ENCODE assay signal across 29 cellular contexts in genomic region chr6:52195886-52196285, GRCh38. TPM values are rescaled to one million over a fixed set of nuclear protein-coding genes. Genes with fewer than 3 reads are reported as not detected.
DNase-seq lines count a peak whose midpoint lies in the region; ATAC-seq, FAIRE-seq and TF ChIP-seq lines count a peak whose summit lies in the region.
"Had no signal": no experiment of that assay in that cellular context is flagged by ENCODE, and none has a peak within 500 bp of the region (broad histone marks: within the 10 kb centered on the region; RNA-seq: fewer than 3 reads in every experiment).

No MANE protein-coding gene starts in this region.

- no peaks in the 10 kb centered on the region for H3K36me3 ChIP-seq in K562 (ENCODE audit: control insufficient read depth, insufficient read depth, low read length)
- H3K36me3 ChIP-seq: BE2C, BLaER1 had no signal

- WGBS in A549 (ENCODE audit: missing lambda C conversion rate), result 4% methylated on average over 2 of the region's 2 CpGs
- WGBS in K562 (ENCODE audit: insufficient coverage, low coverage, missing lambda C conversion rate), result 0% methylated on average over 2 of the region's 2 CpGs

- H3K9me3 Mint-ChIP-seq in activated naive CD4-positive, alpha-beta T cell treated with anti-CD3 and anti-CD28 coated beads, Interleukin-2, amount 10 ng/mL, durations not matched to agents 7 days and 5 days, result peaks cover 11% of the 10 kb centered on the region

- TF ChIP-seq CTCF in A549 (IDR thresholded peaks at IDR 0.05) (no peak), K562 (IDR thresholded peaks at IDR 0.05 in 2 of 3, conservative IDR thresholded peaks at IDR 0.05 in 1 of 3; ENCODE audit: insufficient read depth in 2 of 3, low read depth in 1 of 3, low read length in 3 of 3) (no peak)

- no peak overlapping the region for H3K4me3 ChIP-seq in A549
- H3K4me3 ChIP-seq in K562, result no peak overlapping the region
- H3K4me3 ChIP-seq: BLaER1, GM12878 had no signal

- intact Hi-C loops in K562 (cut with micrococcal nuclease), result no loop called here

- H3K79me2 ChIP-seq in K562 (ENCODE audit: control insufficient read depth, insufficient read depth, low read length), result no peaks in the 10 kb centered on the region

- CTCF ChIA-PET in A549 (lab: Yijun Ruan, JAX), result no interaction called here
- CTCF ChIA-PET in K562 (lab: Yijun Ruan, JAX; ENCODE audit: low intra/inter-chr PET ratio), result no interaction called here
- CTCF ChIA-PET in activated naive CD4-positive, alpha-beta T cell treated with anti-CD3 and anti-CD28 coated beads, Interleukin-2, amount 10 ng/mL, durations not matched to agents 7 days and 5 days (lab: Charles Lee), result no interaction called here

- no peak overlapping the region for H3K4me3 Mint-ChIP-seq in activated naive CD4-positive, alpha-beta T cell treated with anti-CD3 and anti-CD28 coated beads, Interleukin-2, amount 10 ng/mL, durations not matched to agents 7 days and 5 days
- H3K4me3 Mint-ChIP-seq: CD14-positive monocyte; CD4-positive, CD25-positive, alpha-beta regulatory T cell; CD8-positive, alpha-beta memory T cell had no signal

- no peaks in the 10 kb centered on the region for H4K20me1 ChIP-seq in K562 (replicated peaks; ENCODE audit: control insufficient read depth, insufficient read depth, low read length)
- H4K20me1 ChIP-seq: BLaER1 had no signal

- DNase-seq in A549 (ENCODE audit: low read depth in 1 of 2, low spot score in 1 of 2) (no peak), K562 (ENCODE audit: extremely low read depth in 1 of 4, low spot score in 3 of 4) (no peak), dermis blood vessel endothelial cell (no peak)
- no peak for DNase-seq in activated naive CD4-positive, alpha-beta T cell treated with anti-CD3 and anti-CD28 coated beads, Interleukin-2, amount 10 ng/mL, durations not matched to agents 7 days and 5 days
- DNase-seq: 8988T; ACHN; BE2C; C1 segment of cervical spinal cord; CD4-positive, alpha-beta memory T cell; CD4-positive, CD25-positive, alpha-beta regulatory T cell; CD8-positive, alpha-beta memory T cell; COR-L47; DMS 273 treated with DMSO at 0.1 percent for 48 hours; DMS153; DMS53; DMS79; DND-41; EL; GDM1 had no signal

- no peak for ATAC-seq in A549
- ATAC-seq in K562, result no peak
- ATAC-seq: GM12878 had no signal

- H3K27ac ChIP-seq in A549 (no peak overlapping the region), K562 (ENCODE audit: extremely low read depth, low read depth, low read length) (no peak overlapping the region)
- H3K27ac ChIP-seq: BLaER1 had no signal

- H3K4me2 ChIP-seq in A549, result no peak overlapping the region
- H3K4me2 ChIP-seq in K562 (ENCODE audit: insufficient read depth, low read length), result no peak overlapping the region
- H3K4me2 ChIP-seq: BLaER1 had no signal

- TF ChIP-seq EP300 in A549 (IDR thresholded peaks at IDR 0.05) (no peak), K562 (IDR thresholded peaks at IDR 0.05; ENCODE audit: low read length) (no peak)

- POLR2A ChIA-PET in A549 (lab: Yijun Ruan, JAX) (no interaction called here), K562 (lab: Yijun Ruan, JAX) (interaction anchor here (0.6 to 0.7 kb wide), 2 partner anchors 11 to 870 kb away, joined by 3 read pairs; no protein-coding TSS in a partner anchor)

- H3K27me3 ChIP-seq in K562 (ENCODE audit: control insufficient read depth in 2 of 2, insufficient read depth in 2 of 2, low read length in 2 of 2), result no peaks in the 10 kb centered on the region
- H3K27me3 ChIP-seq: BLaER1 had no signal

- H3K9me1 ChIP-seq in K562 (ENCODE audit: control insufficient read depth, insufficient read depth, low read length), result no peaks in the 10 kb centered on the region

- TF ChIP-seq POLR2A in A549 (IDR thresholded peaks at IDR 0.05; ENCODE audit: low read length) (no peak), K562 (conservative IDR thresholded peaks at IDR 0.05) (no peak)

- in situ Hi-C loops in K562 (cut with MboI), result no loop called here

- no peaks in the 10 kb centered on the region for H3K4me1 Mint-ChIP-seq in activated naive CD4-positive, alpha-beta T cell treated with anti-CD3 and anti-CD28 coated beads, Interleukin-2, amount 10 ng/mL, durations not matched to agents 7 days and 5 days
- H3K4me1 Mint-ChIP-seq: CD14-positive monocyte; CD4-positive, alpha-beta memory T cell; CD4-positive, CD25-positive, alpha-beta regulatory T cell; CD8-positive, alpha-beta memory T cell had no signal

- no peak overlapping the region for H3K27ac Mint-ChIP-seq in activated naive CD4-positive, alpha-beta T cell treated with anti-CD3 and anti-CD28 coated beads, Interleukin-2, amount 10 ng/mL, durations not matched to agents 7 days and 5 days
- H3K27ac Mint-ChIP-seq: CD4-positive, alpha-beta memory T cell; CD4-positive, CD25-positive, alpha-beta regulatory T cell; CD8-positive, alpha-beta memory T cell had no signal

- TF ChIP-seq RAD21 in A549 (conservative IDR thresholded peaks at IDR 0.05 in 1 of 2, IDR thresholded peaks at IDR 0.05 in 1 of 2), result no peak
- no peak for TF ChIP-seq RAD21 in K562 (CRISPR knock-in tag; conservative IDR thresholded peaks at IDR 0.05 in 1 of 2, IDR thresholded peaks at IDR 0.05 in 1 of 2)

- no peak overlapping the region for H2AFZ ChIP-seq in K562 (ENCODE audit: low read depth, low read length)

- H3K4me1 ChIP-seq in A549, result no peaks in the 10 kb centered on the region
- no peaks in the 10 kb centered on the region for H3K4me1 ChIP-seq in K562 (replicated peaks in 1 of 2; ENCODE audit: control insufficient read depth in 2 of 2, insufficient read depth in 2 of 2, low read length in 2 of 2)
- H3K4me1 ChIP-seq: BE2C, BLaER1 had no signal

- H3K36me3 Mint-ChIP-seq in activated naive CD4-positive, alpha-beta T cell treated with anti-CD3 and anti-CD28 coated beads, Interleukin-2, amount 10 ng/mL, durations not matched to agents 7 days and 5 days, result no peaks in the 10 kb centered on the region
- H3K36me3 Mint-ChIP-seq: CD14-positive monocyte; CD4-positive, CD25-positive, alpha-beta regulatory T cell had no signal

- H3K27me3 Mint-ChIP-seq in activated naive CD4-positive, alpha-beta T cell treated with anti-CD3 and anti-CD28 coated beads, Interleukin-2, amount 10 ng/mL, durations not matched to agents 7 days and 5 days, result peaks cover 3% of the 10 kb centered on the region

- BruUV-seq in K562 (replicated peaks; lab: Mats Ljungman, UMichigan), result no TSS peak

- FAIRE-seq in A204.1 (lab: Jason Lieb, UNC), result peak; percentile 53
- FAIRE-seq in A549 (lab: Jason Lieb, UNC), result no peak
- FAIRE-seq in K562 (lab: Jason Lieb, UNC), result no peak
- FAIRE-seq: GM12878, GM12892, GM18507 had no signal

- no peak overlapping the region for H3K9ac ChIP-seq in K562 (ENCODE audit: insufficient read depth in 1 of 2, low read depth in 2 of 2, low read length in 2 of 2)
- H3K9ac ChIP-seq: BLaER1 had no signal

- H3K9me3 ChIP-seq in A549 (no peaks in the 10 kb centered on the region), K562 (replicated peaks; ENCODE audit: control insufficient read depth, insufficient read depth, low read depth, low read length) (no peaks in the 10 kb centered on the region)
- H3K9me3 ChIP-seq: BE2C had no signal

RNA-seq across cellular contexts. Expression of gene IL17A, which starts 9.7 kb away (rescaled TPM):
- polyA plus RNA-seq in A549 (2011; rRNA removed) (not detected in 2 replicates), A549 (2017; fragmentation: RNase III; extraction: RNeasy Plus Mini Kit Qiagen cat#74134 plus additional on column Dnase treatment) (not detected in 3 replicates), K562 (2011; rRNA removed) (not detected in 2 replicates), K562 (2014; fragmentation: Illumina TruSeq; extraction: Trizol) (not detected in 2 replicates), K562 (2014; fragmentation: Nextera tagmentation; extraction: Ambion mirVana) (not detected), K562 (2014; rRNA removed) (not detected in 2 replicates)
- polyA plus RNA-seq in A549 (2012; cell fraction: cytosol; rRNA removed), result not detected in 2 replicates
- not detected in 2 replicates for polyA plus RNA-seq in A549 (2012; cell fraction: nucleus; rRNA removed)
- polyA minus RNA-seq in A549 (2011; rRNA and poly(A)+ RNA removed), result not detected in 2 replicates
- total RNA-seq in K562 (2011; cell fraction: chromatin; rRNA removed; ENCODE audit: low replicate concordance), result not detected in 2 replicates
- not detected in 2 replicates for total RNA-seq in K562 (2011; cell fraction: nucleolus; rRNA removed)
- total RNA-seq in K562 (2011; cell fraction: nucleoplasm; rRNA removed), result not detected in 2 replicates
- total RNA-seq in K562 (2014; rRNA removed) (not detected in 2 replicates), K562 (2014; rRNA removed; fragmentation: Illumina TruSeq; extraction: Trizol) (not detected in 2 replicates), K562 (2015; rRNA removed; fragmentation: Illumina TruSeq; extraction: Trizol) (not detected in 2 replicates), K562 (2021) (not detected in 2 replicates), dermis blood vessel endothelial cell (not detected in 2 replicates)
- not detected in 2 replicates for polyA plus RNA-seq in K562 (2011; cell fraction: cytosol; rRNA removed)
- not detected in 2 replicates for polyA plus RNA-seq in K562 (2011; cell fraction: nucleus; rRNA removed)
- polyA plus RNA-seq in K562 (2012), result not detected in 2 replicates
- not detected in 2 replicates for polyA minus RNA-seq in K562 (2011; rRNA and poly(A)+ RNA removed)
- not detected in 2 replicates for polyA minus RNA-seq in K562 (2011; cell fraction: cytosol; rRNA and poly(A)+ RNA removed)
- polyA minus RNA-seq in K562 (2011; cell fraction: nucleus; rRNA and poly(A)+ RNA removed), result not detected in 2 replicates
- total RNA-seq: A673; CD4-positive, alpha-beta memory T cell; CD4-positive, CD25-positive, alpha-beta regulatory T cell; Daoy; G401; GM12878 had no signal
- polyA plus RNA-seq: AG04450; CD14-positive monocyte; CD8-positive, alpha-beta memory T cell; GM12878 had no signal

RNA-seq across cellular contexts. Expression of gene IL17F, which starts 48.4 kb away (rescaled TPM):
- polyA plus RNA-seq in A549 (2011; rRNA removed) (not detected in 2 replicates), A549 (2017; fragmentation: RNase III; extraction: RNeasy Plus Mini Kit Qiagen cat#74134 plus additional on column Dnase treatment) (not detected in 3 replicates), K562 (2011; rRNA removed) (not detected in 2 replicates), K562 (2014; fragmentation: Illumina TruSeq; extraction: Trizol) (not detected in 2 replicates), K562 (2014; fragmentation: Nextera tagmentation; extraction: Ambion mirVana) (not detected), K562 (2014; rRNA removed) (not detected in 2 replicates)
- not detected in 2 replicates for polyA plus RNA-seq in A549 (2012; cell fraction: cytosol; rRNA removed)
- not detected in 2 replicates for polyA plus RNA-seq in A549 (2012; cell fraction: nucleus; rRNA removed)
- polyA minus RNA-seq in A549 (2011; rRNA and poly(A)+ RNA removed), result not detected in 2 replicates
- total RNA-seq in K562 (2011; cell fraction: chromatin; rRNA removed; ENCODE audit: low replicate concordance), result not detected in 2 replicates
- total RNA-seq in K562 (2011; cell fraction: nucleolus; rRNA removed), result not detected in 2 replicates
- total RNA-seq in K562 (2011; cell fraction: nucleoplasm; rRNA removed), result not detected in 2 replicates
- total RNA-seq in K562 (2014; rRNA removed) (not detected in 2 replicates), K562 (2014; rRNA removed; fragmentation: Illumina TruSeq; extraction: Trizol) (not detected in 2 replicates), K562 (2015; rRNA removed; fragmentation: Illumina TruSeq; extraction: Trizol) (not detected in 2 replicates), K562 (2021) (not detected in 2 replicates), dermis blood vessel endothelial cell (not detected in 2 replicates)
- not detected in 2 replicates for polyA plus RNA-seq in K562 (2011; cell fraction: cytosol; rRNA removed)
- polyA plus RNA-seq in K562 (2011; cell fraction: nucleus; rRNA removed), result 0.14 TPM in 1 of 2 replicates, not detected in the other
- polyA plus RNA-seq in K562 (2012), result not detected in 2 replicates
- polyA minus RNA-seq in K562 (2011; rRNA and poly(A)+ RNA removed), result not detected in 2 replicates
- polyA minus RNA-seq in K562 (2011; cell fraction: cytosol; rRNA and poly(A)+ RNA removed), result not detected in 2 replicates
- not detected in 2 replicates for polyA minus RNA-seq in K562 (2011; cell fraction: nucleus; rRNA and poly(A)+ RNA removed)
- total RNA-seq: A673; CD4-positive, alpha-beta memory T cell; Daoy; G401; GM12878 had no signal
- polyA plus RNA-seq: AG04450; CD14-positive monocyte; CD4-positive, alpha-beta memory T cell; CD8-positive, alpha-beta memory T cell had no signal
